Comparison of ENCODE assay signal across 11 cellular contexts in genomic region chr19:6020166-6020967, GRCh38. TPM values are rescaled to one million over a fixed set of nuclear protein-coding genes. Genes with fewer than 3 reads are reported as not detected.
DNase-seq lines count a peak whose midpoint lies in the region; ATAC-seq and TF ChIP-seq lines count a peak whose summit lies in the region.
"Had no signal": no experiment of that assay in that cellular context is flagged by ENCODE, and none has a peak within 500 bp of the region (broad histone marks: within the 10 kb centered on the region; RNA-seq: fewer than 3 reads in every experiment).

No MANE protein-coding gene starts in this region.

- no peak overlapping the region for H3K27ac ChIP-seq in endodermal cell (ENCODE audit: low read depth, low read length)

- ATAC-seq in mucosa of descending colon (peak; percentile 52), HG02938 (IDR thresholded peaks at IDR 0.05; ENCODE audit: unreplicated experiment) (no peak)
- no peak for ATAC-seq in stimulated activated memory B cell treated with anti-CD40 and anti-IgM and Interleukin-4, amounts not matched to agents 10 μg/mL and 1 μg/mL and 100 μg/mL, for 72 hours
- ATAC-seq: esophagus mucosa had no signal

- H3K4me3 ChIP-seq in mucosa of descending colon = no peak overlapping the region
- no peak overlapping the region for H3K4me3 ChIP-seq in endodermal cell (ENCODE audit: low read length)

- TF ChIP-seq CTCF in mucosa of descending colon (IDR thresholded peaks at IDR 0.05) (no peak), endodermal cell (conservative IDR thresholded peaks at IDR 0.05) (no peak)

- H3K27me3 ChIP-seq in endodermal cell (ENCODE audit: control insufficient read depth, insufficient read depth, low read length, poor library complexity, severe bottlenecking) = no peaks in the 10 kb centered on the region

- peaks cover 6% of the 10 kb centered on the region for H3K4me1 Mint-ChIP-seq in endodermal cell
- peaks cover 21% of the 10 kb centered on the region for H3K4me1 Mint-ChIP-seq in stimulated activated memory B cell treated with anti-CD40 and anti-IgM and Interleukin-4, amounts not matched to agents 10 μg/mL and 1 μg/mL and 100 μg/mL, for 72 hours

- no peaks in the 10 kb centered on the region for H3K4me1 ChIP-seq in mucosa of descending colon (ENCODE audit: low read depth)
- peaks cover 2% of the 10 kb centered on the region for H3K4me1 ChIP-seq in endodermal cell (ENCODE audit: control insufficient read depth, insufficient read depth, low read length)

- H3K9me3 ChIP-seq in mucosa of descending colon (no peaks in the 10 kb centered on the region), endodermal cell (ENCODE audit: control insufficient read depth, low read length) (no peaks in the 10 kb centered on the region)

- no peaks in the 10 kb centered on the region for H3K9me3 Mint-ChIP-seq in endodermal cell
- no peaks in the 10 kb centered on the region for H3K9me3 Mint-ChIP-seq in stimulated activated memory B cell treated with anti-CD40 and anti-IgM and Interleukin-4, amounts not matched to agents 10 μg/mL and 1 μg/mL and 100 μg/mL, for 72 hours

- DNase-seq in DMS153 treated with DMSO at 0.1 percent for 48 hours (lab: John Stamatoyannopoulos, UW; ENCODE audit: unreplicated experiment) (peak; percentile 69), NCI-H1105 treated with DMSO at 0.1 percent for 48 hours (lab: John Stamatoyannopoulos, UW) (peak; percentile 53), SHP77 (lab: John Stamatoyannopoulos, UW) (peak; percentile 78 to 81), mucosa of descending colon (peak in 1 of 3 donors; percentile 48), endodermal cell (no peak), NK-92 (lab: John Stamatoyannopoulos, UW; ENCODE audit: unreplicated experiment) (no peak)
- DNase-seq: activated CD4-positive, alpha-beta T cell treated with anti-CD3 and anti-CD28 coated beads for 48 hours; central memory CD4-positive, alpha-beta T cell had no signal

- peaks cover 13% of the 10 kb centered on the region for H3K27me3 Mint-ChIP-seq in endodermal cell (ENCODE audit: insufficient read depth)
- peaks cover 45% of the 10 kb centered on the region for H3K27me3 Mint-ChIP-seq in stimulated activated memory B cell treated with anti-CD40 and anti-IgM and Interleukin-4, amounts not matched to agents 10 μg/mL and 1 μg/mL and 100 μg/mL, for 72 hours

- H3K4me3 Mint-ChIP-seq in endodermal cell = no peak overlapping the region
- H3K4me3 Mint-ChIP-seq in stimulated activated memory B cell treated with anti-CD40 and anti-IgM and Interleukin-4, amounts not matched to agents 10 μg/mL and 1 μg/mL and 100 μg/mL, for 72 hours = no peak overlapping the region

- H3K36me3 Mint-ChIP-seq in endodermal cell (ENCODE audit: low read depth) = no peaks in the 10 kb centered on the region
- H3K36me3 Mint-ChIP-seq in stimulated activated memory B cell treated with anti-CD40 and anti-IgM and Interleukin-4, amounts not matched to agents 10 μg/mL and 1 μg/mL and 100 μg/mL, for 72 hours = no peaks in the 10 kb centered on the region

- intact Hi-C loops in mucosa of descending colon (cut with DNase I, micrococcal nuclease) = loop anchor here (5.0 kb wide), 1 partner anchor 33 kb away; no protein-coding TSS in a partner anchor

- H3K36me3 ChIP-seq in mucosa of descending colon (ENCODE audit: low read depth) (no peaks in the 10 kb centered on the region), endodermal cell (ENCODE audit: control insufficient read depth, insufficient read depth, low read length) (no peaks in the 10 kb centered on the region)

- no peak overlapping the region for H3K27ac Mint-ChIP-seq in endodermal cell
- no peak overlapping the region for H3K27ac Mint-ChIP-seq in stimulated activated memory B cell treated with anti-CD40 and anti-IgM and Interleukin-4, amounts not matched to agents 10 μg/mL and 1 μg/mL and 100 μg/mL, for 72 hours

- no peak overlapping the region for H3K9ac ChIP-seq in endodermal cell (ENCODE audit: extremely low read depth, low read length, poor library complexity, severe bottlenecking)

- 92 to 93% methylated on average over 15 to 23 of the region's 23 CpGs for WGBS in endodermal cell (ENCODE audit: insufficient coverage in 1 of 2, insufficient read length in 1 of 2), 2 experiments

RNA-seq across cellular contexts. Expression of gene RANBP3, which starts 42.4 kb away (rescaled TPM):
- 10 to 100 TPM; 47.0 to 94.2 (median 60.5) TPM for total RNA-seq in mucosa of descending colon
- 10 to 100 TPM; 77.4 to 81.4 TPM for total RNA-seq in endodermal cell
- polyA plus RNA-seq in endodermal cell (2013, experiment 1 of 2) = 72.9 TPM
- polyA plus RNA-seq in endodermal cell (2013, experiment 2 of 2) = 60.6 TPM

Comparison
In these comparisons a context has a peak if more than half of its experiments do, and no peak if none do; other contexts are left out.
1. DNase-seq: peak in DMS153 treated with DMSO at 0.1 percent for 48 hours (single experiment), NCI-H1105 treated with DMSO at 0.1 percent for 48 hours (single experiment) and SHP77 (2 of 2); none in endodermal cell (single experiment) and NK-92 (single experiment).